Comparison of ENCODE assay signal across 8 cellular contexts in genomic region chr16:31142109-31143035, GRCh38. TPM values are rescaled to one million over a fixed set of nuclear protein-coding genes. Genes with fewer than 3 reads are reported as not detected.
DNase-seq lines count a peak whose midpoint lies in the region; ATAC-seq, FAIRE-seq and TF ChIP-seq lines count a peak whose summit lies in the region.

No MANE protein-coding gene starts in this region.

- 0 out of 2 replicates have a peak, but pooled peaks cover 11% of the 10 kb centered on the region for H3F3A ChIP-seq in GM23338 (replicated peaks; ENCODE audit: low read depth)

- H3K36me3 ChIP-seq in GM23338 (ENCODE audit: insufficient read depth) (no peaks in the 10 kb centered on the region), fibroblast of lung (ENCODE audit: control insufficient read depth, insufficient read depth, low read length) (no peaks in the 10 kb centered on the region)

- peak overlapping the region; percentile 58 for H3K9ac ChIP-seq in fibroblast of lung (ENCODE audit: insufficient read depth, low read length)

- peak overlapping the region; percentile 95 for H3K27ac Mint-ChIP-seq in GM23338
- peak overlapping the region; percentile 88 for H3K27ac Mint-ChIP-seq in activated T-helper 1 cell treated with anti-CD3 and anti-CD28 coated beads, Interleukin-12 subunit alpha, Interleukin-12 subunit beta, Interleukin-2, Interleukin-4 antibody, amounts not matched to agents 30 ng/mL and 10 ng/mL and 1 ng/mL, durations not matched to agents 14 hours and 24 hours and 36 hours
- H3K27ac Mint-ChIP-seq in naive thymus-derived CD8-positive, alpha-beta T cell: peak overlapping the region; percentile 8 to 95 (median 90)
- H3K27ac Mint-ChIP-seq in stimulated activated naive B cell treated with anti-CD40 and anti-IgM and Interleukin-4, amounts not matched to agents 10 μg/mL and 1 μg/mL and 100 μg/mL, for 72 hours: peak overlapping the region; percentile 80

- peaks cover 22% of the 10 kb centered on the region for H3K4me1 ChIP-seq in GM23338 (ENCODE audit: insufficient read depth)
- H3K4me1 ChIP-seq in fibroblast of lung (ENCODE audit: control insufficient read depth, extremely low read depth, insufficient read depth, low read length): peaks cover 9% of the 10 kb centered on the region

- TF ChIP-seq CTCF in GM23338 (conservative IDR thresholded peaks at IDR 0.05; ENCODE audit: low read depth in 2 of 2) (peak; percentile 77 to 88), fibroblast of lung (conservative IDR thresholded peaks at IDR 0.05 in 1 of 2, IDR thresholded peaks at IDR 0.05 in 1 of 2; ENCODE audit: low read depth in 1 of 2, low read length in 2 of 2) (peak; percentile 75 to 81)

- intact Hi-C loops in activated T-helper 1 cell treated with anti-CD3 and anti-CD28 coated beads, Interleukin-12 subunit alpha, Interleukin-12 subunit beta, Interleukin-2, Interleukin-4 antibody, amounts not matched to agents 30 ng/mL and 10 ng/mL and 1 ng/mL, durations not matched to agents 14 hours and 24 hours and 36 hours (cut with micrococcal nuclease): loop anchor here (1.0 to 2.0 kb wide), 15 partner anchors 25 to 727 kb away; partner anchors contain the start of genes ARMC5, FBXL19, HSD3B7 and KAT8

- H4K20me1 ChIP-seq in GM23338 (replicated peaks; ENCODE audit: insufficient read depth) (no peaks in the 10 kb centered on the region), fibroblast of lung (ENCODE audit: control insufficient read depth, extremely low read depth, insufficient read depth, low read length) (no peaks in the 10 kb centered on the region)

- peaks cover 34% of the 10 kb centered on the region for H3K27me3 ChIP-seq in GM23338 (ENCODE audit: insufficient read depth)
- peaks cover 10% of the 10 kb centered on the region for H3K27me3 ChIP-seq in fibroblast of lung (ENCODE audit: control insufficient read depth, insufficient read depth, low read length)

- H3K9me3 Mint-ChIP-seq in GM23338: no peaks in the 10 kb centered on the region; the same call in 2 of the 3 replicates
- no peaks in the 10 kb centered on the region for H3K9me3 Mint-ChIP-seq in activated T-helper 1 cell treated with anti-CD3 and anti-CD28 coated beads, Interleukin-12 subunit alpha, Interleukin-12 subunit beta, Interleukin-2, Interleukin-4 antibody, amounts not matched to agents 30 ng/mL and 10 ng/mL and 1 ng/mL, durations not matched to agents 14 hours and 24 hours and 36 hours
- H3K9me3 Mint-ChIP-seq in naive thymus-derived CD8-positive, alpha-beta T cell: no peaks in the 10 kb centered on the region
- no peaks in the 10 kb centered on the region for H3K9me3 Mint-ChIP-seq in stimulated activated naive B cell treated with anti-CD40 and anti-IgM and Interleukin-4, amounts not matched to agents 10 μg/mL and 1 μg/mL and 100 μg/mL, for 72 hours

- H3K4me3 ChIP-seq in GM23338: peak overlapping the region; percentile 61
- peak overlapping the region; percentile 38 to 54 (median 44) for H3K4me3 ChIP-seq in fibroblast of lung (replicated peaks in 1 of 4; ENCODE audit: control extremely low read depth in 1 of 4, insufficient read depth in 1 of 4, low read depth in 3 of 4, low read length in 4 of 4)

- H3K27ac ChIP-seq in GM23338 (ENCODE audit: low read depth) (peak overlapping the region; percentile 80), fibroblast of lung (ENCODE audit: insufficient read depth, low read length) (peak overlapping the region; percentile 56)

- H3K4me2 ChIP-seq in GM23338 (peak overlapping the region; percentile 84), fibroblast of lung (ENCODE audit: extremely low read depth, insufficient read depth, low read length) (peak overlapping the region; percentile 93)

- ATAC-seq in GM23338: peak; percentile 79
- peak; percentile 85 to 87 for ATAC-seq in naive thymus-derived CD8-positive, alpha-beta T cell
- ATAC-seq in stimulated activated naive B cell treated with anti-CD40 and anti-IgM and Interleukin-4, amounts not matched to agents 10 μg/mL and 1 μg/mL and 100 μg/mL, for 72 hours (replicated peaks): peak; percentile 86 to 91

- H2AFZ ChIP-seq in GM23338 (peak overlapping the region; percentile 87), fibroblast of lung (ENCODE audit: low read length) (peak overlapping the region; percentile 87)

- no peaks in the 10 kb centered on the region for H3K9me2 ChIP-seq in GM23338 (ENCODE audit: insufficient read depth)

- no peaks in the 10 kb centered on the region for H3K9me3 ChIP-seq in fibroblast of lung (ENCODE audit: control insufficient read depth, insufficient read depth, low read depth, low read length)

- FAIRE-seq in RCC 7860 (lab: Jason Lieb, UNC): peak; percentile 80

- POLR2A ChIA-PET in naive thymus-derived CD8-positive, alpha-beta T cell (lab: Charles Lee): interaction anchor here (0.5 to 7.2 kb wide), 44 partner anchors 11 to 956 kb away, joined by 3 to 240 read pairs (median 4); partner anchors contain the start of genes ARMC5, FBRS, FUS and HSD3B7

- peak overlapping the region; percentile 70 for H3K4me3 Mint-ChIP-seq in GM23338
- peak overlapping the region; percentile 78 for H3K4me3 Mint-ChIP-seq in activated T-helper 1 cell treated with anti-CD3 and anti-CD28 coated beads, Interleukin-12 subunit alpha, Interleukin-12 subunit beta, Interleukin-2, Interleukin-4 antibody, amounts not matched to agents 30 ng/mL and 10 ng/mL and 1 ng/mL, durations not matched to agents 14 hours and 24 hours and 36 hours
- peak overlapping the region; percentile 52 to 82 (median 68) for H3K4me3 Mint-ChIP-seq in naive thymus-derived CD8-positive, alpha-beta T cell
- H3K4me3 Mint-ChIP-seq in stimulated activated naive B cell treated with anti-CD40 and anti-IgM and Interleukin-4, amounts not matched to agents 10 μg/mL and 1 μg/mL and 100 μg/mL, for 72 hours: peak overlapping the region; percentile 78 to 83

- peaks cover 31% of the 10 kb centered on the region for H3K4me1 Mint-ChIP-seq in GM23338
- H3K4me1 Mint-ChIP-seq in activated T-helper 1 cell treated with anti-CD3 and anti-CD28 coated beads, Interleukin-12 subunit alpha, Interleukin-12 subunit beta, Interleukin-2, Interleukin-4 antibody, amounts not matched to agents 30 ng/mL and 10 ng/mL and 1 ng/mL, durations not matched to agents 14 hours and 24 hours and 36 hours (ENCODE audit: low read depth): peaks cover 12% of the 10 kb centered on the region
- H3K4me1 Mint-ChIP-seq in naive thymus-derived CD8-positive, alpha-beta T cell: peaks cover 10 to 18% (median 15%) of the 10 kb centered on the region in 4 donors
- H3K4me1 Mint-ChIP-seq in stimulated activated naive B cell treated with anti-CD40 and anti-IgM and Interleukin-4, amounts not matched to agents 10 μg/mL and 1 μg/mL and 100 μg/mL, for 72 hours: peaks cover 8% of the 10 kb centered on the region in 2 donors

- H3K79me2 ChIP-seq in GM23338 (replicated peaks; ENCODE audit: insufficient read depth) (no peaks in the 10 kb centered on the region), fibroblast of lung (ENCODE audit: control insufficient read depth, insufficient read depth, low read length) (no peaks in the 10 kb centered on the region)

- peaks cover 42% of the 10 kb centered on the region for H3K27me3 Mint-ChIP-seq in GM23338 (ENCODE audit: insufficient read depth, low read depth, poor library complexity)
- peaks cover 14% of the 10 kb centered on the region for H3K27me3 Mint-ChIP-seq in activated T-helper 1 cell treated with anti-CD3 and anti-CD28 coated beads, Interleukin-12 subunit alpha, Interleukin-12 subunit beta, Interleukin-2, Interleukin-4 antibody, amounts not matched to agents 30 ng/mL and 10 ng/mL and 1 ng/mL, durations not matched to agents 14 hours and 24 hours and 36 hours (ENCODE audit: insufficient read depth)
- peaks cover 0 to under 1% (median 0%) of the 10 kb centered on the region in 5 donors for H3K27me3 Mint-ChIP-seq in naive thymus-derived CD8-positive, alpha-beta T cell
- H3K27me3 Mint-ChIP-seq in stimulated activated naive B cell treated with anti-CD40 and anti-IgM and Interleukin-4, amounts not matched to agents 10 μg/mL and 1 μg/mL and 100 μg/mL, for 72 hours: peaks cover under 1 to 6% of the 10 kb centered on the region in 2 donors

- H3K36me3 Mint-ChIP-seq in GM23338 (ENCODE audit: low read depth): no peaks in the 10 kb centered on the region; the same call in 2 of the 3 replicates
- H3K36me3 Mint-ChIP-seq in activated T-helper 1 cell treated with anti-CD3 and anti-CD28 coated beads, Interleukin-12 subunit alpha, Interleukin-12 subunit beta, Interleukin-2, Interleukin-4 antibody, amounts not matched to agents 30 ng/mL and 10 ng/mL and 1 ng/mL, durations not matched to agents 14 hours and 24 hours and 36 hours (ENCODE audit: low read depth): no peaks in the 10 kb centered on the region
- no peaks in the 10 kb centered on the region for H3K36me3 Mint-ChIP-seq in naive thymus-derived CD8-positive, alpha-beta T cell
- H3K36me3 Mint-ChIP-seq in stimulated activated naive B cell treated with anti-CD40 and anti-IgM and Interleukin-4, amounts not matched to agents 10 μg/mL and 1 μg/mL and 100 μg/mL, for 72 hours: no peaks in the 10 kb centered on the region

- DNase-seq in Daoy (ENCODE audit: low read depth) (peak; percentile 98), GM23338 (ENCODE audit: low spot score) (peak; percentile 100), Kasumi-1 (lab: John Stamatoyannopoulos, UW) (peak; percentile 86 to 87), RCC 7860 (ENCODE audit: low spot score) (peak; percentile 96), fibroblast of lung (ENCODE audit: low read depth in 2 of 2) (peak; percentile 96 to 99)
- DNase-seq in activated T-helper 1 cell treated with anti-CD3 and anti-CD28 coated beads, Interleukin-12 subunit alpha, Interleukin-12 subunit beta, Interleukin-2, Interleukin-4 antibody, amounts not matched to agents 30 ng/mL and 10 ng/mL and 1 ng/mL, durations not matched to agents 14 hours and 24 hours and 36 hours (ENCODE audit: low spot score): peak; percentile 98
- DNase-seq in naive thymus-derived CD8-positive, alpha-beta T cell: peak; percentile 92 to 99 (median 96)
- peak; percentile 99 for DNase-seq in stimulated activated naive B cell treated with anti-CD40 and anti-IgM and Interleukin-4, amounts not matched to agents 10 μg/mL and 1 μg/mL and 100 μg/mL, for 72 hours

RNA-seq across cellular contexts. Expression of gene PRSS8, which starts 6.8 kb away (rescaled TPM):
- not detected in 2 replicates for total RNA-seq in Daoy (2014; rRNA removed; shearing (Covaris generic))
- 75.9 and 77.0 TPM in 2 replicates for total RNA-seq in GM23338 (2014; rRNA removed; shearing (Covaris generic))
- polyA plus RNA-seq in GM23338 (2016; fragmentation: Nextera tagmentation; extraction: Ambion mirVana) (59.2 and 65.3 TPM in 2 replicates), fibroblast of lung (not detected in 2 replicates)
- not detected in 2 replicates for total RNA-seq in activated T-helper 1 cell treated with anti-CD3 and anti-CD28 coated beads, Interleukin-12 subunit alpha, Interleukin-12 subunit beta, Interleukin-2, Interleukin-4 antibody, amounts not matched to agents 30 ng/mL and 10 ng/mL and 1 ng/mL, durations not matched to agents 14 hours and 24 hours and 36 hours
- total RNA-seq in fibroblast of lung: not detected in 2 replicates
- not detected in 2 replicates for polyA plus RNA-seq in fibroblast of lung (2012)
- not detected in 2 replicates for polyA minus RNA-seq in fibroblast of lung (ENCODE audit: low replicate concordance)
- not detected for total RNA-seq in naive thymus-derived CD8-positive, alpha-beta T cell
- not detected for polyA plus RNA-seq in naive thymus-derived CD8-positive, alpha-beta T cell

RNA-seq across cellular contexts. Expression of gene PRSS36, which starts 7.5 kb away (rescaled TPM):
- 0.17 and 0.18 TPM in 2 replicates for total RNA-seq in Daoy (2014; rRNA removed; shearing (Covaris generic))
- total RNA-seq in GM23338 (2014; rRNA removed; shearing (Covaris generic)): 1.3 and 1.4 TPM in 2 replicates
- polyA plus RNA-seq in GM23338 (2016; fragmentation: Nextera tagmentation; extraction: Ambion mirVana) (0.91 and 1.4 TPM in 2 replicates), fibroblast of lung (0.10 and 0.20 TPM in 2 replicates)
- total RNA-seq in activated T-helper 1 cell treated with anti-CD3 and anti-CD28 coated beads, Interleukin-12 subunit alpha, Interleukin-12 subunit beta, Interleukin-2, Interleukin-4 antibody, amounts not matched to agents 30 ng/mL and 10 ng/mL and 1 ng/mL, durations not matched to agents 14 hours and 24 hours and 36 hours: 0.27 and 0.34 TPM in 2 replicates
- 0.17 TPM in 1 of 2 replicates, not detected in the other for total RNA-seq in fibroblast of lung
- 0.06 and 0.43 TPM in 2 replicates for polyA plus RNA-seq in fibroblast of lung (2012)
- polyA minus RNA-seq in fibroblast of lung (ENCODE audit: low replicate concordance): not detected in 2 replicates
- under 1 TPM; 0.63 to 0.83 TPM for total RNA-seq in naive thymus-derived CD8-positive, alpha-beta T cell
- 1 to 10 TPM in 2 of 3 donors, under 1 TPM in 1; 0.79 to 3.5 (median 1.4) TPM for polyA plus RNA-seq in naive thymus-derived CD8-positive, alpha-beta T cell

RNA-seq across cellular contexts. Expression of gene KAT8, which starts 24.9 kb away (rescaled TPM):
- total RNA-seq in Daoy (2014; rRNA removed; shearing (Covaris generic)): 39.9 and 44.6 TPM in 2 replicates
- 84.8 and 85.4 TPM in 2 replicates for total RNA-seq in GM23338 (2014; rRNA removed; shearing (Covaris generic))
- polyA plus RNA-seq in GM23338 (2016; fragmentation: Nextera tagmentation; extraction: Ambion mirVana): 47.6 and 50.9 TPM in 2 replicates
- 55.4 and 58.2 TPM in 2 replicates for total RNA-seq in activated T-helper 1 cell treated with anti-CD3 and anti-CD28 coated beads, Interleukin-12 subunit alpha, Interleukin-12 subunit beta, Interleukin-2, Interleukin-4 antibody, amounts not matched to agents 30 ng/mL and 10 ng/mL and 1 ng/mL, durations not matched to agents 14 hours and 24 hours and 36 hours
- 30.4 and 39.3 TPM in 2 replicates for total RNA-seq in fibroblast of lung
- 19.7 and 23.9 TPM in 2 replicates for polyA plus RNA-seq in fibroblast of lung
- 17.3 and 18.0 TPM in 2 replicates for polyA plus RNA-seq in fibroblast of lung (2012)
- 11.7 and 20.5 TPM in 2 replicates for polyA minus RNA-seq in fibroblast of lung (ENCODE audit: low replicate concordance)
- total RNA-seq in naive thymus-derived CD8-positive, alpha-beta T cell: 100 to 1,000 TPM; 118 to 123 TPM
- polyA plus RNA-seq in naive thymus-derived CD8-positive, alpha-beta T cell: 10 to 100 TPM; 58.0 to 90.5 (median 67.4) TPM

RNA-seq across cellular contexts. Expression of gene BCKDK, which starts 34.2 kb away (rescaled TPM):
- 18.1 and 21.3 TPM in 2 replicates for total RNA-seq in Daoy (2014; rRNA removed; shearing (Covaris generic))
- total RNA-seq in GM23338 (2014; rRNA removed; shearing (Covaris generic)): 58.9 and 71.2 TPM in 2 replicates
- 35.9 and 36.1 TPM in 2 replicates for polyA plus RNA-seq in GM23338 (2016; fragmentation: Nextera tagmentation; extraction: Ambion mirVana)
- 43.6 and 44.8 TPM in 2 replicates for total RNA-seq in activated T-helper 1 cell treated with anti-CD3 and anti-CD28 coated beads, Interleukin-12 subunit alpha, Interleukin-12 subunit beta, Interleukin-2, Interleukin-4 antibody, amounts not matched to agents 30 ng/mL and 10 ng/mL and 1 ng/mL, durations not matched to agents 14 hours and 24 hours and 36 hours
- total RNA-seq in fibroblast of lung: 12.6 and 18.5 TPM in 2 replicates
- 34.8 and 42.2 TPM in 2 replicates for polyA plus RNA-seq in fibroblast of lung
- polyA plus RNA-seq in fibroblast of lung (2012): 51.6 and 67.3 TPM in 2 replicates
- 55.6 and 103 TPM in 2 replicates for polyA minus RNA-seq in fibroblast of lung (ENCODE audit: low replicate concordance)
- 10 to 100 TPM; 17.1 to 19.7 TPM for total RNA-seq in naive thymus-derived CD8-positive, alpha-beta T cell
- polyA plus RNA-seq in naive thymus-derived CD8-positive, alpha-beta T cell: 10 to 100 TPM; 20.8 to 30.8 (median 23.4) TPM

RNA-seq across cellular contexts. Expression of gene FUS, which starts 37.6 kb away (rescaled TPM):
- 28.8 and 32.1 TPM in 2 replicates for total RNA-seq in Daoy (2014; rRNA removed; shearing (Covaris generic))
- total RNA-seq in GM23338 (2014; rRNA removed; shearing (Covaris generic)): 213 and 247 TPM in 2 replicates
- 528 and 553 TPM in 2 replicates for polyA plus RNA-seq in GM23338 (2016; fragmentation: Nextera tagmentation; extraction: Ambion mirVana)
- total RNA-seq in activated T-helper 1 cell treated with anti-CD3 and anti-CD28 coated beads, Interleukin-12 subunit alpha, Interleukin-12 subunit beta, Interleukin-2, Interleukin-4 antibody, amounts not matched to agents 30 ng/mL and 10 ng/mL and 1 ng/mL, durations not matched to agents 14 hours and 24 hours and 36 hours: 950 and 955 TPM in 2 replicates
- total RNA-seq in fibroblast of lung: 34.4 and 44.3 TPM in 2 replicates
- polyA plus RNA-seq in fibroblast of lung: 199 and 263 TPM in 2 replicates
- polyA plus RNA-seq in fibroblast of lung (2012): 506 and 756 TPM in 2 replicates
- polyA minus RNA-seq in fibroblast of lung (ENCODE audit: low replicate concordance): 213 and 344 TPM in 2 replicates
- 100 to 1,000 TPM; 607 to 637 TPM for total RNA-seq in naive thymus-derived CD8-positive, alpha-beta T cell
- polyA plus RNA-seq in naive thymus-derived CD8-positive, alpha-beta T cell: 100 to 1,000 TPM; 118 to 163 (median 149) TPM

Comparison
In these comparisons a context has a peak if more than half of its experiments do, and no peak if none do; other contexts are left out.
1. Peak in every context shown above with its lines: DNase-seq, ATAC-seq, H3K4me3 ChIP-seq and H3K27ac ChIP-seq.
2. RNA of gene PRSS8, which starts 6.8 kb away (total RNA-seq): 75.9 to 77.0 TPM in GM23338; not detected in naive thymus-derived CD8-positive, alpha-beta T cell, not detected in Daoy, not detected in activated T-helper 1 cell treated with anti-CD3 and anti-CD28 coated beads, Interleukin-12 subunit alpha, Interleukin-12 subunit beta, Interleukin-2, Interleukin-4 antibody, amounts not matched to agents 30 ng/mL and 10 ng/mL and 1 ng/mL, durations not matched to agents 14 hours and 24 hours and 36 hours and not detected in fibroblast of lung; every median in the first group is over 10 times any median in the second.